ENCODE assay signal across 19 cellular contexts in the genomic region with DNA sequence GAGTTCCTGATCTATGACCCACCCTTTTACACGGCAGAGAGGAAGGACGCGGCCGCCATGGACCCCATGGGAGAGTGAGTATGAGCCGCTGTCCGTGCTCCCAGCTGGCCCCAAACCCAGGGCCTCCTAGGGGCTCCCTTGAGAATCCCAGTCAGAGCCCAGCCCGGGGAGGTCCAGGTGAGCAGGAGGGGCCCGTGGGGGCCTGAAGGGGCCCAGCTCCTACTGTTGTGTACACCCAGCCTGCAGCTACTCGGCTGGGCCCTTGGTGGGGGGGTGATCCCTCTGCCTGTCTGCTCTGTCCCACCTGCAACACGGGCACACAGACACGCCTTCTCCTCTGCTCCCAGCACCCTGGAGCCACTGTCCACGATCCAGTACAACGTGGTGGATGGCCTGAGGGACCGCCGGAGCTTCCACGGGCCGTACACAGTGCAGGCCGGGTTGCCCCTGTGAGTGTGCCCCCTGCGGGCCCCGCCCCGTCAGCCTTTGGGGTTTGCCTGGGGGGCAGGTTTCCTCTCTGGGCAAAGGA. TPM values are rescaled to one million over a fixed set of nuclear protein-coding genes. Genes with fewer than 3 reads are reported as not detected.
DNase-seq lines count a peak whose midpoint lies in the region; ATAC-seq, FAIRE-seq and TF ChIP-seq lines count a peak whose summit lies in the region.
"Had no signal": no experiment of that assay in that cellular context is flagged by ENCODE, and none has a peak within 500 bp of the region (broad histone marks: within the 10 kb centered on the region; RNA-seq: fewer than 3 reads in every experiment).

No MANE protein-coding gene starts in this region.

- H3K36me3 ChIP-seq in neutrophil (peaks cover 64% of the 10 kb centered on the region), aorta (ENCODE audit: control insufficient read depth in 1 of 2, insufficient read depth in 2 of 2, low read length in 1 of 2) (no peaks in the 10 kb centered on the region)
- H3K36me3 ChIP-seq: vagina had no signal

- H3K27ac ChIP-seq in neutrophil (peak overlapping the region; percentile 39), aorta (ENCODE audit: low read depth in 1 of 2, low read length in 2 of 2) (no peak overlapping the region)
- H3K27ac ChIP-seq: vagina had no signal

- WGBS in aorta, 2 donors, result 78 to 79% methylated on average over 19 to 21 of the region's 21 CpGs

- H3K27ac Mint-ChIP-seq in chondrocyte (ENCODE audit: unreplicated experiment), result no peak overlapping the region
- H3K27ac Mint-ChIP-seq: CD8-positive, alpha-beta T cell had no signal

- H3K4me1 ChIP-seq in neutrophil (ENCODE audit: control insufficient read depth in 1 of 2, insufficient read depth in 1 of 2, low read depth in 1 of 2, low read length in 1 of 2), result peaks cover 0 to 4% of the 10 kb centered on the region in 2 experiments
- no peaks in the 10 kb centered on the region for H3K4me1 ChIP-seq in aorta (ENCODE audit: control insufficient read depth in 1 of 2, insufficient read depth in 2 of 2, low read length in 2 of 2)
- H3K4me1 ChIP-seq: vagina had no signal

- H3K9me3 ChIP-seq in neutrophil, result no peaks in the 10 kb centered on the region
- no peaks in the 10 kb centered on the region for H3K9me3 ChIP-seq in aorta (ENCODE audit: control insufficient read depth, low read length)

- no peaks in the 10 kb centered on the region for H3K4me1 Mint-ChIP-seq in chondrocyte (ENCODE audit: low read depth)

- H3K27me3 Mint-ChIP-seq in chondrocyte (ENCODE audit: low read depth), result peaks cover 2% of the 10 kb centered on the region

- DNase-seq in Right ventricle myocardium superior (peak; percentile 34), left ventricle myocardium superior (no peak), chondrocyte (ENCODE audit: low spot score) (peak; percentile 60), aorta (peak; percentile 30 to 63), urothelium cell line (ENCODE audit: low spot score) (no peak), amniotic stem cell (lab: John Stamatoyannopoulos, UW) (no peak), NCI-H345 treated with DMSO at 0.1 percent for 48 hours (lab: John Stamatoyannopoulos, UW; ENCODE audit: unreplicated experiment) (no peak)
- DNase-seq: activated gamma-delta T cell; amygdala; central memory CD4-positive, alpha-beta T cell; effector CD4-positive, alpha-beta T cell; NCI-H1694 treated with DMSO at 0.1 percent for 48 hours; NCI-H774; occipital lobe; stimulated activated CD4-positive, alpha-beta T cell treated with anti-CD3 and anti-CD28 coated beads, Interleukin-2, amount 100 ng/mL, for 48 hours had no signal

- H3K4me3 ChIP-seq in neutrophil (ENCODE audit: low read depth in 1 of 2, low read length in 1 of 2) (no peak overlapping the region), aorta (ENCODE audit: low read length in 2 of 2) (no peak overlapping the region)
- H3K4me3 ChIP-seq: vagina had no signal

- intact Hi-C loops in Right ventricle myocardium superior (cut with DNase I), result no loop called here
- intact Hi-C loops in left ventricle myocardium superior (cut with micrococcal nuclease), result no loop called here
- intact Hi-C loops in aorta (cut with DNase I), result no loop called here

- H3K36me3 Mint-ChIP-seq in chondrocyte (ENCODE audit: low read depth), result peaks cover 3% of the 10 kb centered on the region
- H3K36me3 Mint-ChIP-seq: CD8-positive, alpha-beta T cell had no signal

- no peak for ATAC-seq in Right ventricle myocardium superior (ENCODE audit: poor library complexity)
- no peak for ATAC-seq in left ventricle myocardium superior
- ATAC-seq in aorta (ENCODE audit: low FRiP score), result no peak
- ATAC-seq: CD8-positive, alpha-beta T cell had no signal

- H3K27me3 ChIP-seq in neutrophil (no peaks in the 10 kb centered on the region), aorta (ENCODE audit: control insufficient read depth in 1 of 2, insufficient read depth in 2 of 2, low read length in 1 of 2) (no peaks in the 10 kb centered on the region)
- H3K27me3 ChIP-seq: vagina had no signal

- FAIRE-seq in urothelium cell line (lab: Jason Lieb, UNC), result no peak
- FAIRE-seq: GM12891 had no signal

- TF ChIP-seq CTCF in chondrocyte (IDR thresholded peaks at IDR 0.05) (no peak), neutrophil (IDR thresholded peaks at IDR 0.05) (no peak)

- peaks cover 16% of the 10 kb centered on the region for H3K9me3 Mint-ChIP-seq in chondrocyte (ENCODE audit: low read depth)

- H3K4me3 Mint-ChIP-seq in chondrocyte (ENCODE audit: unreplicated experiment), result no peak overlapping the region
- H3K4me3 Mint-ChIP-seq: CD8-positive, alpha-beta T cell had no signal

RNA-seq across cellular contexts. Expression of a gene that starts 28.6 kb away (rescaled TPM):
- total RNA-seq in Right ventricle myocardium superior, result 2.7 TPM
- 2.1 TPM for total RNA-seq in left ventricle myocardium superior
- total RNA-seq in chondrocyte, result 3.3 to 8.0 TPM (median 7.4 TPM) in 3 replicates
- 1 to 10 TPM; 1.6 to 5.3 TPM for total RNA-seq in aorta
- 1 to 10 TPM in 1 of 2 donors, under 1 TPM in 1; 0.63 to 1.5 TPM for polyA plus RNA-seq in aorta

Comparison
In these comparisons a context has a peak if more than half of its experiments do, and no peak if none do; other contexts are left out.
1. DNase-seq: peak in Right ventricle myocardium superior (single experiment), chondrocyte (single experiment) and aorta (2 of 2); none in left ventricle myocardium superior (single experiment), urothelium cell line (single experiment), amniotic stem cell (single experiment) and NCI-H345 treated with DMSO at 0.1 percent for 48 hours (single experiment).